In the genomic region with DNA sequence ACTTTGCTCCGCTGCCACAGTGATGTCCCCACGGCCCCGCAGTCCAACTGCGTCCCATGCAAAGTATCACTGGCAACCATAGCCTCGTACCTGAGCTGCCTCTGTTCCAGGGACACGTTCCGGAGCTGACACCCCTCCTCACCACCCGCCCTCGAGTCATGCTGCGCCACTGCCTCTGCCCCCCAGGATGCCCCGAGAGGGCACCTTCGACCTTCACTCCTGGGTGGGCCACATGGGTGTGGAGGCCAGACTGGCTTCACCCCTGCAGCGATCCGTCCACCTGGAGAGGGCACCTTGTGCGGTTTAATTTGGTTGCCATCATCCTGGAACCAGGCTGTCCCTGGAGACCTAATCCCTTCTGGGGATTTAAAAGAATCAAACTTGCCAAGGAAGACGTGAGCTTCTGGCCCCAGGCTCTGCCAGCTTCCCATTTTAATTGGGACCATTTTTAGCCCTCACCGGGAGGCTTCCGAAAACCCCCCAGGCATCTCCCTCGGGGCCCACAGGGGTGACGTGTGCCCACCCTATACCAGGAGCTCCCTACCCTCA, we compare ENCODE assay signal across 1 cellular context.
TF ChIP-seq lines count a peak whose summit lies in the region.

No MANE protein-coding gene starts in this region.

TF ChIP-seq in HepG2, 621 proteins besides CTCF, POLR2A, EP300 and RAD21:
- TF ChIP-seq, protein P1, sequence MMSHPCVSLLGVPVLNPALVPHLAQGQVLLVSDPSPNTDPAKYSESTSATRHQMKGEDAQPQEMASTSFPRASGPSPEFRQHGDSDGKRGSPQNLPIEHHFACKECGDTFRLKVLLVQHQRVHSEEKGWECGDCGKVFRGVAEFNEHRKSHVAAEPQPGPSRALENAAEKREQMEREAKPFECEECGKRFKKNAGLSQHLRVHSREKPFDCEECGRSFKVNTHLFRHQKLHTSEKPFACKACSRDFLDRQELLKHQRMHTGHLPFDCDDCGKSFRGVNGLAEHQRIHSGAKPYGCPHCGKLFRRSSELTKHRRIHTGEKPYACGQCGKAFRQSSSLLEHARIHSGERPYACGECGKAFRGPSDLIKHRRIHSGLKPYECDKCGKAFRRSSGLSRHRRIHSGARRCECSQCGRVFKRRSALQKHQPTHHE (CRISPR knock-in tag; IDR thresholded peaks at IDR 0.05; ENCODE audit: borderline replicate concordance) = no peak
- no peak for TF ChIP-seq ZNF326 (CRISPR knock-in tag; IDR thresholded peaks at IDR 0.05; ENCODE audit: borderline replicate concordance)
- peak; percentile 88 for TF ChIP-seq AGO1 (IDR thresholded peaks at IDR 0.05; ENCODE audit: low read depth, low read length, poor library complexity, severe bottlenecking)
- TF ChIP-seq, protein P2, sequence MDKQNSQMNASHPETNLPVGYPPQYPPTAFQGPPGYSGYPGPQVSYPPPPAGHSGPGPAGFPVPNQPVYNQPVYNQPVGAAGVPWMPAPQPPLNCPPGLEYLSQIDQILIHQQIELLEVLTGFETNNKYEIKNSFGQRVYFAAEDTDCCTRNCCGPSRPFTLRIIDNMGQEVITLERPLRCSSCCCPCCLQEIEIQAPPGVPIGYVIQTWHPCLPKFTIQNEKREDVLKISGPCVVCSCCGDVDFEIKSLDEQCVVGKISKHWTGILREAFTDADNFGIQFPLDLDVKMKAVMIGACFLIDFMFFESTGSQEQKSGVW (CRISPR knock-in tag; IDR thresholded peaks at IDR 0.05; ENCODE audit: borderline replicate concordance) = no peak
- TF ChIP-seq ZBTB1 (CRISPR knock-in tag; IDR thresholded peaks at IDR 0.05; ENCODE audit: borderline replicate concordance) = no peak
- no peak for TF ChIP-seq PPARG (CRISPR knock-in tag; conservative IDR thresholded peaks at IDR 0.05)
- TF ChIP-seq ZNF564 (CRISPR knock-in tag; IDR thresholded peaks at IDR 0.05) = no peak
- peak; percentile 14; the same call in 1 of the 2 replicates for TF ChIP-seq POLR2G (IDR thresholded peaks at IDR 0.05; ENCODE audit: low read depth, low read length)
- no peak for TF ChIP-seq SCMH1 (CRISPR knock-in tag; IDR thresholded peaks at IDR 0.05; ENCODE audit: borderline replicate concordance)
- TF ChIP-seq SMC3 (IDR thresholded peaks at IDR 0.05; ENCODE audit: low read length) = no peak
- no peak for TF ChIP-seq SOX13 (IDR thresholded peaks at IDR 0.05)
- no peak for TF ChIP-seq SOX13 (CRISPR knock-in tag; conservative IDR thresholded peaks at IDR 0.05 in 1 of 2, IDR thresholded peaks at IDR 0.05 in 1 of 2)
- TF ChIP-seq ARNT (IDR thresholded peaks at IDR 0.05) = no peak
- TF ChIP-seq AGO2 (optimal IDR thresholded peaks at IDR 0.05; ENCODE audit: low read depth, low read length) = peak; percentile 51
- TF ChIP-seq, protein P3, sequence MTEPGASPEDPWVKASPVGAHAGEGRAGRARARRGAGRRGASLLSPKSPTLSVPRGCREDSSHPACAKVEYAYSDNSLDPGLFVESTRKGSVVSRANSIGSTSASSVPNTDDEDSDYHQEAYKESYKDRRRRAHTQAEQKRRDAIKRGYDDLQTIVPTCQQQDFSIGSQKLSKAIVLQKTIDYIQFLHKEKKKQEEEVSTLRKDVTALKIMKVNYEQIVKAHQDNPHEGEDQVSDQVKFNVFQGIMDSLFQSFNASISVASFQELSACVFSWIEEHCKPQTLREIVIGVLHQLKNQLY (CRISPR knock-in tag; IDR thresholded peaks at IDR 0.05) = no peak
- no peak for TF ChIP-seq SIN3A (IDR thresholded peaks at IDR 0.05; ENCODE audit: borderline replicate concordance, low read depth, low read length)
- TF ChIP-seq, protein P4, sequence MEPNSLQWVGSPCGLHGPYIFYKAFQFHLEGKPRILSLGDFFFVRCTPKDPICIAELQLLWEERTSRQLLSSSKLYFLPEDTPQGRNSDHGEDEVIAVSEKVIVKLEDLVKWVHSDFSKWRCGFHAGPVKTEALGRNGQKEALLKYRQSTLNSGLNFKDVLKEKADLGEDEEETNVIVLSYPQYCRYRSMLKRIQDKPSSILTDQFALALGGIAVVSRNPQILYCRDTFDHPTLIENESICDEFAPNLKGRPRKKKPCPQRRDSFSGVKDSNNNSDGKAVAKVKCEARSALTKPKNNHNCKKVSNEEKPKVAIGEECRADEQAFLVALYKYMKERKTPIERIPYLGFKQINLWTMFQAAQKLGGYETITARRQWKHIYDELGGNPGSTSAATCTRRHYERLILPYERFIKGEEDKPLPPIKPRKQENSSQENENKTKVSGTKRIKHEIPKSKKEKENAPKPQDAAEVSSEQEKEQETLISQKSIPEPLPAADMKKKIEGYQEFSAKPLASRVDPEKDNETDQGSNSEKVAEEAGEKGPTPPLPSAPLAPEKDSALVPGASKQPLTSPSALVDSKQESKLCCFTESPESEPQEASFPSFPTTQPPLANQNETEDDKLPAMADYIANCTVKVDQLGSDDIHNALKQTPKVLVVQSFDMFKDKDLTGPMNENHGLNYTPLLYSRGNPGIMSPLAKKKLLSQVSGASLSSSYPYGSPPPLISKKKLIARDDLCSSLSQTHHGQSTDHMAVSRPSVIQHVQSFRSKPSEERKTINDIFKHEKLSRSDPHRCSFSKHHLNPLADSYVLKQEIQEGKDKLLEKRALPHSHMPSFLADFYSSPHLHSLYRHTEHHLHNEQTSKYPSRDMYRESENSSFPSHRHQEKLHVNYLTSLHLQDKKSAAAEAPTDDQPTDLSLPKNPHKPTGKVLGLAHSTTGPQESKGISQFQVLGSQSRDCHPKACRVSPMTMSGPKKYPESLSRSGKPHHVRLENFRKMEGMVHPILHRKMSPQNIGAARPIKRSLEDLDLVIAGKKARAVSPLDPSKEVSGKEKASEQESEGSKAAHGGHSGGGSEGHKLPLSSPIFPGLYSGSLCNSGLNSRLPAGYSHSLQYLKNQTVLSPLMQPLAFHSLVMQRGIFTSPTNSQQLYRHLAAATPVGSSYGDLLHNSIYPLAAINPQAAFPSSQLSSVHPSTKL (CRISPR knock-in tag; IDR thresholded peaks at IDR 0.05) = no peak
- no peak for TF ChIP-seq DNMT3B (CRISPR knock-in tag; conservative IDR thresholded peaks at IDR 0.05)
